Comparison of ENCODE assay signal across 9 cellular contexts in the genomic region with DNA sequence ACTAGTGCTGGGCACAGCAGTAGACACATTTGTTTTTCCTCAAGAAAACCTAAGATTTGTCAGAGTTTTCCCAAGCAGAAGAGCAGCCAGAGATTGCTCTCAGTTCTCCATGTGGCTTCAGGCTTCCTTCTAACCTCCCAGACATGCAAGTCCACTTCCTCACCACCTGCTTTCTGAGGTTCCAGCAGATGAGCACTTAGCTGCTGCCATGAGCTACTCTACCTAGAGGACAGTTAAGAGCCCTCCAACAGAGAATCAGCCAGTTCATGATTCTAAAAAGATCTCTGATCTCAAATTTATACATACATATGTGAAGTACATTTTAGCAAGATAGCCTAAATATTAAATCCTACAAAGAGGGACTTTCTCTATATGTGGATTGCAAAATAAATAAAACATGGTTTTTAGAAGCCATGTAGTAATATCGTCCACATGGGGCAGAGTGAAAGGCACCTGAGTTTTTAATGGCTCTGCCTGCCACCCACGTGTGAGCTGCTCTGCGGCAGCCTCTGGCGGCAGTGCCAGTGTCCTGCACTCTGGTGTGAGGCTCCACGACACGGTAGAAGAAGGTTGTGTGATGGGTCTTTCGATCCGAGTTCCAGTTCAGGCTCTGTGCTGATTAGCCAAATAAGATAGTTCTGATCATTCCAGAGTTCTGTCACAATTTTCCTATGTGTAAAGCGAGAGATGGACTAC. TPM values are rescaled to one million over a fixed set of nuclear protein-coding genes. Genes with fewer than 3 reads are reported as not detected.
A peak's percentile ranks its signal among the peaks of the same experiment; 100 is the strongest.
DNase-seq lines count a peak whose midpoint lies in the region; ATAC-seq lines count a peak whose summit lies in the region.
"Had no signal": no experiment of that assay in that cellular context is flagged by ENCODE, and none has a peak within 500 bp of the region (broad histone marks: within the 10 kb centered on the region; RNA-seq: fewer than 3 reads in every experiment).

No MANE protein-coding gene starts in this region.

- H3K27ac Mint-ChIP-seq in CD4-positive, CD25-positive, alpha-beta regulatory T cell: peak overlapping the region; percentile 12 to 52 (median 30)
- peak overlapping the region; percentile 84 for H3K27ac Mint-ChIP-seq in activated naive CD8-positive, alpha-beta T cell

- peaks cover 0 to 37% (median 15%) of the 10 kb centered on the region in 4 donors for H3K4me1 Mint-ChIP-seq in CD4-positive, CD25-positive, alpha-beta regulatory T cell
- H3K4me1 Mint-ChIP-seq in activated naive CD8-positive, alpha-beta T cell (ENCODE audit: low read depth): peaks cover 30% of the 10 kb centered on the region

- ATAC-seq in CD4-positive, CD25-positive, alpha-beta regulatory T cell (ENCODE audit: low read depth in 2 of 2): peak; percentile 93 to 98
- ATAC-seq in GM19395 (IDR thresholded peaks at IDR 0.05; ENCODE audit: unreplicated experiment) (peak; percentile 82), HG03442 (IDR thresholded peaks at IDR 0.05; ENCODE audit: unreplicated experiment) (peak; percentile 100)

- H3K36me3 Mint-ChIP-seq in CD4-positive, CD25-positive, alpha-beta regulatory T cell: peaks cover 14% of the 10 kb centered on the region
- H3K36me3 Mint-ChIP-seq in activated naive CD8-positive, alpha-beta T cell: peaks cover 2% of the 10 kb centered on the region

- H3K9me3 ChIP-seq in CD4-positive, CD25-positive, alpha-beta regulatory T cell (ENCODE audit: control insufficient read depth in 2 of 2, low read length in 2 of 2): no peaks in the 10 kb centered on the region
- H3K9me3 ChIP-seq: neutrophil had no signal

- DNase-seq in CD4-positive, CD25-positive, alpha-beta regulatory T cell: peak; percentile 48 to 67 (median 58)
- DNase-seq in SK-N-DZ (ENCODE audit: low spot score) (peak; percentile 33), iPS-NIHi11 (ENCODE audit: low spot score) (peak; percentile 74), NCI-H524 treated with DMSO at 0.1 percent for 48 hours (lab: John Stamatoyannopoulos, UW) (no peak)
- peak in 2 of 3 experiments; percentile 17 to 50 for DNase-seq in stimulated activated CD4-positive, alpha-beta T cell treated with anti-CD3 and anti-CD28 coated beads, TNF-alpha, amount 100 ng/mL, for 4 hours (ENCODE audit: low read depth in 3 of 3)

- no peaks in the 10 kb centered on the region for H3K27me3 Mint-ChIP-seq in CD4-positive, CD25-positive, alpha-beta regulatory T cell
- H3K27me3 Mint-ChIP-seq in activated naive CD8-positive, alpha-beta T cell: no peaks in the 10 kb centered on the region

- no peak overlapping the region for H3K4me3 ChIP-seq in CD4-positive, CD25-positive, alpha-beta regulatory T cell (ENCODE audit: low read depth, low read length)

- peaks cover 0 to 3% (median 0%) of the 10 kb centered on the region in 7 donors for H3K9me3 Mint-ChIP-seq in CD4-positive, CD25-positive, alpha-beta regulatory T cell
- no peaks in the 10 kb centered on the region for H3K9me3 Mint-ChIP-seq in activated naive CD8-positive, alpha-beta T cell (ENCODE audit: low read depth)

- peak overlapping the region; percentile 64 for H3K27ac ChIP-seq in CD4-positive, CD25-positive, alpha-beta regulatory T cell (ENCODE audit: insufficient read depth, low read length, poor library complexity, severe bottlenecking)
- H3K27ac ChIP-seq: neutrophil had no signal

- H3K4me3 Mint-ChIP-seq in CD4-positive, CD25-positive, alpha-beta regulatory T cell: peak overlapping the region in 3 of 4 donors; percentile 2 to 28 (median 2)
- H3K4me3 Mint-ChIP-seq in activated naive CD8-positive, alpha-beta T cell: peak overlapping the region; percentile 46

- peaks cover 9% of the 10 kb centered on the region for H3K36me3 ChIP-seq in CD4-positive, CD25-positive, alpha-beta regulatory T cell (ENCODE audit: control insufficient read depth, insufficient read depth, low read length)
- H3K36me3 ChIP-seq: neutrophil had no signal

- H3K4me1 ChIP-seq in CD4-positive, CD25-positive, alpha-beta regulatory T cell (ENCODE audit: control insufficient read depth, insufficient read depth, low read length, poor library complexity, severe bottlenecking): peaks cover 4% of the 10 kb centered on the region

- H3K27me3 ChIP-seq in CD4-positive, CD25-positive, alpha-beta regulatory T cell (ENCODE audit: control insufficient read depth, insufficient read depth, low read length): no peaks in the 10 kb centered on the region
- H3K27me3 ChIP-seq: neutrophil had no signal

RNA-seq across cellular contexts. Expression of gene CYP4V2, which starts 10.3 kb away (rescaled TPM):
- total RNA-seq in CD4-positive, CD25-positive, alpha-beta regulatory T cell: 29.1 TPM
- polyA plus RNA-seq in CD4-positive, CD25-positive, alpha-beta regulatory T cell: 10 to 100 TPM; 26.1 to 30.9 (median 27.8) TPM
- polyA plus RNA-seq in SK-N-DZ (2014; cell fraction: cytosol; rRNA removed): 1.1 and 1.5 TPM in 2 replicates
- polyA plus RNA-seq in SK-N-DZ (2014; cell fraction: nucleus; rRNA removed): 1.3 and 1.7 TPM in 2 replicates

RNA-seq across cellular contexts. Expression of gene KLKB1, which starts 25.6 kb away (rescaled TPM):
- 1.2 TPM for total RNA-seq in CD4-positive, CD25-positive, alpha-beta regulatory T cell
- polyA plus RNA-seq in CD4-positive, CD25-positive, alpha-beta regulatory T cell: under 1 TPM in 1 of 4 donors, not detected in 3; 0.14 TPM
- polyA plus RNA-seq in SK-N-DZ (2014; cell fraction: cytosol; rRNA removed): 0.03 TPM in 1 of 2 replicates, not detected in the other
- polyA plus RNA-seq in SK-N-DZ (2014; cell fraction: nucleus; rRNA removed): 0.20 and 0.41 TPM in 2 replicates
